ENCODE assay signal across 29 cellular contexts in the genomic region with DNA sequence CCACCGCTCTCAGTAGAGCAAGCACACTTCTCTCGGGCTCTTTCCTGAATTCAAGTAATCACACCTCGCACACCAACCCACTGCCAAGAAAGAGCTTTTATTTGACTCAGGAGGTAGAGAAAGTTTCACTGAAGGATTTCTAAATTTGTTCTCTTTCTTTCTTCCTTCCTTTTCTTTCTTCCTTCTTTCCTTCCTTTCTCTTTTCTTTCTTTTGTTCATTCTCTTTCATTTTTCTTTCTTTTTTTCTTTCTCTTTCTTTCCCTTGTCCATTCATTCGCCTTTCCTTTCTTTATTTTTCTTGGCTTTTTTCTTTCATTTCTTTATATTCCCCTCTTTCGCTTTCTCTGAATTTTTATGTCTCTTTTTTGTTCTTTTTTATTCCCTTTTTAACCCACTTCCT.
"Had no signal": no experiment of that assay in that cellular context is flagged by ENCODE, and none has a peak within 500 bp of the region (broad histone marks: within the 10 kb centered on the region; RNA-seq: fewer than 3 reads in every experiment).

No MANE protein-coding gene starts in this region.

- H3K9ac ChIP-seq: SK-N-SH had no signal

- H3K9me3 ChIP-seq: MG63, Peyer's patch, SJSA1, SK-N-SH had no signal

- H3K27me3 ChIP-seq: MG63, Peyer's patch, SJSA1 had no signal

- H3K4me3 ChIP-seq: MG63, Peyer's patch, SJSA1 had no signal

- DNase-seq: Kasumi-1, MG63, NCI-H1048, NCI-H1092 treated with DMSO at 0.1 percent for 48 hours, NCI-H1105 treated with DMSO at 0.1 percent for 48 hours, NCI-H1417, NCI-H1436, NCI-H146, NCI-H1694, NCI-H187, NCI-H1930, NCI-H2029 treated with DMSO at 0.1 percent for 48 hours, NCI-H2081 treated with DMSO at 0.1 percent for 48 hours, NCI-H2107, NCI-H2171, NCI-H226, NCI-H446 treated with DMSO at 0.1 percent for 48 hours, NCI-H510A, NCI-H524, NCI-H526, NCI-H748 treated with DMSO at 0.1 percent for 48 hours, NCI-H82, Peyer's patch, Right ventricle myocardium superior, RPMI8226, SHP77 treated with DMSO at 0.1 percent for 48 hours, SK-N-SH, SW 1271 had no signal

- H3K4me2 ChIP-seq: SK-N-SH had no signal

- H3K36me3 ChIP-seq: MG63, Peyer's patch, SJSA1 had no signal

- H3K4me1 ChIP-seq: Peyer's patch, SJSA1 had no signal

- H3K27ac ChIP-seq: Peyer's patch, SJSA1 had no signal
